Comparison of ENCODE assay signal across 8 cellular contexts in genomic region chr10:25015927-25016348, GRCh38. TPM values are rescaled to one million over a fixed set of nuclear protein-coding genes. Genes with fewer than 3 reads are reported as not detected.
DNase-seq lines count a peak whose midpoint lies in the region; ATAC-seq and TF ChIP-seq lines count a peak whose summit lies in the region.

TSS of gene ENKUR (minus strand) at chr10:25016158. CDS start at chr10:25015936, 222 bp downstream.

- no peaks in the 10 kb centered on the region for H3K9me3 ChIP-seq in osteoblast (ENCODE audit: low read depth, low read length)
- no peaks in the 10 kb centered on the region for H3K9me3 ChIP-seq in testis

- no peaks in the 10 kb centered on the region for H3K36me3 ChIP-seq in osteoblast (ENCODE audit: insufficient read depth, low read length)
- H3K36me3 ChIP-seq in testis (ENCODE audit: low read depth, missing control alignments): no peaks in the 10 kb centered on the region

- H3K27me3 ChIP-seq in osteoblast (ENCODE audit: insufficient read depth, low read length) (no peaks in the 10 kb centered on the region), testis (no peaks in the 10 kb centered on the region)

- no peaks in the 10 kb centered on the region for H4K20me1 ChIP-seq in osteoblast (ENCODE audit: insufficient read depth, low read length)

- no peaks in the 10 kb centered on the region for H3K27me3 Mint-ChIP-seq in activated naive CD8-positive, alpha-beta T cell treated with anti-CD3 and anti-CD28 coated beads for 36 hours

- no peak for TF ChIP-seq POLR2A in testis (IDR thresholded peaks at IDR 0.05)

- POLR2A ChIA-PET in GM10248 (lab: Yijun Ruan, JAX): interaction anchor here (1.0 kb wide), 1 partner anchor 9 kb away, joined by 3 read pairs; no protein-coding TSS in a partner anchor

- peak; percentile 62 for ATAC-seq in HG02759 (IDR thresholded peaks at IDR 0.05; ENCODE audit: unreplicated experiment)
- peak; percentile 54 for ATAC-seq in Right ventricle myocardium inferior

- H3K4me1 ChIP-seq in osteoblast (ENCODE audit: insufficient read depth, low read length) (peaks cover 10% of the 10 kb centered on the region), testis (peaks cover 6% of the 10 kb centered on the region)

- peak within 1 kb of the TSS; percentile 77 for H3K4me3 ChIP-seq in osteoblast (ENCODE audit: insufficient read depth, low read length)
- H3K4me3 ChIP-seq in testis: peak within 1 kb of the TSS; percentile 72 to 79

- peak within 1 kb of the TSS; percentile 96 for H3K27ac ChIP-seq in osteoblast (ENCODE audit: low read depth, low read length)
- peak within 1 kb of the TSS; percentile 94 to 96 for H3K27ac ChIP-seq in testis

- H3K79me2 ChIP-seq in osteoblast (ENCODE audit: insufficient read depth, low read length): peaks cover 3% of the 10 kb centered on the region

- WGBS in testis, 2 donors: 0 to 1% methylated on average over 15 of the region's 15 CpGs

- H2AFZ ChIP-seq in osteoblast (ENCODE audit: low read length): peak within 1 kb of the TSS; percentile 99

- peaks cover 5% of the 10 kb centered on the region for H3K36me3 Mint-ChIP-seq in activated naive CD8-positive, alpha-beta T cell treated with anti-CD3 and anti-CD28 coated beads for 36 hours

- DNase-seq in GM10248 (ENCODE audit: extremely low spot score): peak; percentile 80
- peak; percentile 88 for DNase-seq in NCI-H1105 treated with DMSO at 0.1 percent for 48 hours (lab: John Stamatoyannopoulos, UW)
- DNase-seq in SKM-1 (lab: John Stamatoyannopoulos, UW; ENCODE audit: unreplicated experiment): peak; percentile 44
- DNase-seq in activated naive CD8-positive, alpha-beta T cell treated with anti-CD3 and anti-CD28 coated beads for 36 hours: peak; percentile 88
- peak; percentile 95 for DNase-seq in Right ventricle myocardium inferior (ENCODE audit: missing footprints)
- DNase-seq in osteoblast (ENCODE audit: insufficient read length, low spot score, missing footprints): peak; percentile 89
- DNase-seq in testis: peak; percentile 97

- CTCF ChIA-PET in GM10248 (lab: Yijun Ruan, JAX): interaction anchor here (0.9 to 1.4 kb wide), 4 partner anchors 19 to 401 kb away, joined by 3 to 7 read pairs (median 5); no protein-coding TSS in a partner anchor

- peaks cover 9% of the 10 kb centered on the region for H3K9me3 Mint-ChIP-seq in activated naive CD8-positive, alpha-beta T cell treated with anti-CD3 and anti-CD28 coated beads for 36 hours

- intact Hi-C loops in Right ventricle myocardium inferior (cut with DNase I) (loop anchor here (1.0 to 5.0 kb wide), 2 partner anchors 66 to 292 kb away; no protein-coding TSS in a partner anchor), testis (cut with DNase I; ENCODE audit: low total_unique reads) (loop anchor here (2.0 kb wide), 1 partner anchor 65 kb away; no protein-coding TSS in a partner anchor)

- H3K4me2 ChIP-seq in osteoblast (ENCODE audit: insufficient read depth, low read length): peak within 1 kb of the TSS; percentile 83

- peaks cover 24% of the 10 kb centered on the region for H3K4me1 Mint-ChIP-seq in activated naive CD8-positive, alpha-beta T cell treated with anti-CD3 and anti-CD28 coated beads for 36 hours

- H3K27ac Mint-ChIP-seq in activated naive CD8-positive, alpha-beta T cell treated with anti-CD3 and anti-CD28 coated beads for 36 hours: peak within 1 kb of the TSS; percentile 99

- TF ChIP-seq CTCF in GM10248 (IDR thresholded peaks at IDR 0.05; ENCODE audit: control extremely low read depth, extremely low read depth, low read depth, missing control alignments) (no peak), osteoblast (IDR thresholded peaks at IDR 0.05; ENCODE audit: extremely low read depth, low read depth, low read length) (no peak), testis (IDR thresholded peaks at IDR 0.05) (no peak)

- peak within 1 kb of the TSS; percentile 96 for H3K4me3 Mint-ChIP-seq in activated naive CD8-positive, alpha-beta T cell treated with anti-CD3 and anti-CD28 coated beads for 36 hours

RNA-seq across cellular contexts. Expression of gene ENKUR, which starts in this region (rescaled TPM):
- not detected for total RNA-seq in activated naive CD8-positive, alpha-beta T cell treated with anti-CD3 and anti-CD28 coated beads for 36 hours
- total RNA-seq in Right ventricle myocardium inferior (not detected), osteoblast (0.59 TPM in 1 of 2 replicates, not detected in the other), testis (1 to 10 TPM; 2.2 to 2.5 TPM)
- polyA plus RNA-seq in testis (ENCODE audit: insufficient read depth, low read depth, low replicate concordance): 6.2 TPM

Comparison
In these comparisons a context has a peak if more than half of its experiments do, and no peak if none do; other contexts are left out.
1. Peak in every context shown above with its lines: DNase-seq, ATAC-seq, H3K4me3 ChIP-seq and H3K27ac ChIP-seq.
2. Peak in DNase-seq in activated naive CD8-positive, alpha-beta T cell treated with anti-CD3 and anti-CD28 coated beads for 36 hours; RNA of the gene not detected or under 1 TPM.
3. Peak in DNase-seq and ATAC-seq in Right ventricle myocardium inferior; RNA of the gene not detected or under 1 TPM.
4. Peak in DNase-seq, H3K4me3 ChIP-seq, H3K27ac ChIP-seq and H3K4me2 ChIP-seq in osteoblast; RNA of the gene not detected or under 1 TPM.
5. DNase-seq: peak in every context shown above with its lines; median percentile 97 in testis; 95 in Right ventricle myocardium inferior; 89 in osteoblast; 88 in NCI-H1105 treated with DMSO at 0.1 percent for 48 hours; 88 in activated naive CD8-positive, alpha-beta T cell treated with anti-CD3 and anti-CD28 coated beads for 36 hours; 80 in GM10248; 44 in SKM-1.